In genomic region chr3:49276475-49277356, GRCh38 we compare ENCODE assay signal across 8 cellular contexts. TPM values are rescaled to one million over a fixed set of nuclear protein-coding genes. Genes with fewer than 3 reads are reported as not detected.
DNase-seq lines count a peak whose midpoint lies in the region; ATAC-seq, FAIRE-seq and TF ChIP-seq lines count a peak whose summit lies in the region.

Gene C3orf62 (minus strand): TSS chr3:49277232. CDS start chr3:49276872, 360 bp downstream.

- peaks cover 22% of the 10 kb centered on the region for H3F3A ChIP-seq in smooth muscle cell (ENCODE audit: low read depth)

- peak within 1 kb of the TSS; percentile 81 for H3K4me2 ChIP-seq in smooth muscle cell

- H3K79me2 ChIP-seq in smooth muscle cell (ENCODE audit: low read depth): no peaks in the 10 kb centered on the region

- H3K4me3 ChIP-seq in GM08714 (ENCODE audit: low read length) (peak within 1 kb of the TSS; percentile 49; the same call in 1 of the 2 replicates), bronchial epithelial cell (ENCODE audit: low read depth, low read length) (peak within 1 kb of the TSS; percentile 47), smooth muscle cell (peak within 1 kb of the TSS; percentile 37)

- H3K27me3 ChIP-seq in bronchial epithelial cell (ENCODE audit: control insufficient read depth, insufficient read depth, low read length) (no peaks in the 10 kb centered on the region), smooth muscle cell (ENCODE audit: low read depth) (no peaks in the 10 kb centered on the region)

- no peak for FAIRE-seq in bronchial epithelial cell (lab: Jason Lieb, UNC)

- H3K36me3 ChIP-seq in bronchial epithelial cell (ENCODE audit: control insufficient read depth, insufficient read depth, low read length) (peaks cover 6% of the 10 kb centered on the region), smooth muscle cell (ENCODE audit: low read depth) (no peaks in the 10 kb centered on the region)

- peak; percentile 81 for ATAC-seq in HG03342 (IDR thresholded peaks at IDR 0.05; ENCODE audit: unreplicated experiment)

- peak within 1 kb of the TSS; percentile 51 for H2AFZ ChIP-seq in smooth muscle cell (ENCODE audit: low read depth)

- H3K9me3 ChIP-seq in smooth muscle cell (replicated peaks; ENCODE audit: low read depth): no peaks in the 10 kb centered on the region

- H3K27ac ChIP-seq in smooth muscle cell (ENCODE audit: low read depth): peak within 1 kb of the TSS; percentile 53

- TF ChIP-seq CTCF in bronchial epithelial cell (IDR thresholded peaks at IDR 0.05; ENCODE audit: insufficient read depth, low read length, severe bottlenecking) (no peak), smooth muscle cell (IDR thresholded peaks at IDR 0.05; ENCODE audit: borderline replicate concordance, insufficient read depth, poor library complexity, severe bottlenecking) (no peak)

- H4K20me1 ChIP-seq in smooth muscle cell (ENCODE audit: low read depth): no peaks in the 10 kb centered on the region

- in situ Hi-C loops in ACHN (cut with HindIII; ENCODE audit: low pct_ligation_motif_present, low pct_unique_long_range_greater_than_20kb, low sequenced_read_pairs): no loop called here

- no peaks in the 10 kb centered on the region for H3K4me1 ChIP-seq in smooth muscle cell (ENCODE audit: low read depth)

- 55% methylated on average over 34 of the region's 48 CpGs for WGBS in smooth muscle cell (ENCODE audit: low lambda C conversion rate)

- peak within 1 kb of the TSS; percentile 53 for H3K9ac ChIP-seq in smooth muscle cell (ENCODE audit: low read depth)

- peak; percentile 24 to 53 (median 50) for DNase-seq in activated CD4-positive, CD25-positive, alpha-beta regulatory T cell (lab: John Stamatoyannopoulos, UW)
- peak; percentile 55 for DNase-seq in bronchial epithelial cell (ENCODE audit: low read depth)
- DNase-seq in inferior parietal cortex (ENCODE audit: extremely low spot score): peak; percentile 52
- DNase-seq in smooth muscle cell (lab: John Stamatoyannopoulos, UW; ENCODE audit: unreplicated experiment): peak; percentile 2
- DNase-seq in NCI-H2107 treated with DMSO at 0.1 percent for 48 hours (lab: John Stamatoyannopoulos, UW; ENCODE audit: unreplicated experiment): no peak
- DNase-seq in ACHN: no peak

RNA-seq across cellular contexts. Expression of gene C3orf62, which starts in this region (rescaled TPM):
- total RNA-seq in bronchial epithelial cell: 0.79 and 1.8 TPM in 2 replicates
- total RNA-seq in smooth muscle cell: 1.6 and 5.5 TPM in 2 replicates
- 1.6 and 3.4 TPM in 2 replicates for polyA plus RNA-seq in smooth muscle cell

Comparison
In these comparisons a context has a peak if more than half of its experiments do, and no peak if none do; other contexts are left out.
1. DNase-seq: peak in activated CD4-positive, CD25-positive, alpha-beta regulatory T cell (4 of 4), bronchial epithelial cell (single experiment), inferior parietal cortex (single experiment) and smooth muscle cell (single experiment); none in NCI-H2107 treated with DMSO at 0.1 percent for 48 hours (single experiment) and ACHN (single experiment).
2. Peak in every context shown above with its lines, with median percentiles within 50 percentile points of each other: H3K4me3 ChIP-seq.